1 cellular context compared by ENCODE assay signal in genomic region chr22:21443057-21443734, GRCh38.
TF ChIP-seq lines count a peak whose summit lies in the region.

No MANE protein-coding gene starts in this region.

TF ChIP-seq in HepG2, 621 proteins besides CTCF, POLR2A, EP300 and RAD21 (continued from another document):
- TF ChIP-seq PAXIP1 (CRISPR knock-in tag; conservative IDR thresholded peaks at IDR 0.05) (peak; percentile 73), ZFX (CRISPR knock-in tag; IDR thresholded peaks at IDR 0.05; ENCODE audit: low read depth) (0 out of 2 replicates have a peak, but pooled peaks have one; percentile 18), ZBTB40 (IDR thresholded peaks at IDR 0.05) (no peak), ZBTB40 (CRISPR knock-in tag; IDR thresholded peaks at IDR 0.05) (no peak), HNF4A (CRISPR knock-in tag; IDR thresholded peaks at IDR 0.05) (peak; percentile 59), ARID4A (CRISPR knock-in tag; IDR thresholded peaks at IDR 0.05; ENCODE audit: borderline replicate concordance) (peak; percentile 41; the same call in 1 of the 2 replicates), ZBTB38 (CRISPR knock-in tag; IDR thresholded peaks at IDR 0.05) (peak; percentile 67; the same call in 1 of the 2 replicates), HNF4G (IDR thresholded peaks at IDR 0.05; ENCODE audit: borderline replicate concordance, low read depth, low read length) (peak; percentile 19; the same call in 1 of the 2 replicates), HNF4G (CRISPR knock-in tag; IDR thresholded peaks at IDR 0.05; ENCODE audit: borderline replicate concordance, low read depth) (no peak), ZNF670 (CRISPR knock-in tag; IDR thresholded peaks at IDR 0.05; ENCODE audit: borderline replicate concordance) (no peak), MTERF4 (CRISPR knock-in tag; IDR thresholded peaks at IDR 0.05) (no peak), ZNF20 (CRISPR knock-in tag; IDR thresholded peaks at IDR 0.05) (no peak)
